21 cellular contexts compared by ENCODE assay signal in the genomic region with DNA sequence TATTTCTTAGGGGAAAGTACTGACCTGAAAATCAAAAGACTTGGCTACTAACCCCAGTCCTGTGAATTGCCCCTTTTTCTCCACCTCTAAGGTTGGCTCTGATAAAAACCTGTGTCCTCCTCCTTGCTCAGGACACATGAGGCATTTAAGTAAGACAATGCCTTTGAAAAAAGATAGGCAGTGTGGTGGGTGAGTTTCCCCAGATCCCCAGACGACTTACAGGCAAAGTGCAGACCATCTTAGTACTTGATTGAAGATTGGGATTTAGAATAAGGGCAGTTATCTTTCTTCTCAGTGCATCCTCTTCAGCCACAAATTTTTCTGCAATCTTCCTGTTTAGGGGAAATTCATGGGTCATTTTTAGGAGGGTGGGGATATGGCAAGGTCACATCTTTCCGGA.
"Had no signal": no experiment of that assay in that cellular context is flagged by ENCODE, and none has a peak within 500 bp of the region (broad histone marks: within the 10 kb centered on the region; RNA-seq: fewer than 3 reads in every experiment).

No MANE protein-coding gene starts in this region.

- ATAC-seq: gastroesophageal sphincter; left colon; left ventricle myocardium superior; psoas muscle; right lobe of liver; stimulated activated memory B cell treated with anti-CD40 and anti-IgM and Interleukin-4, amounts not matched to agents 10 μg/mL and 1 μg/mL and 100 μg/mL, for 72 hours had no signal

- H3K9me3 Mint-ChIP-seq: naive B cell; nephron; stimulated activated memory B cell treated with anti-CD40 and anti-IgM and Interleukin-4, amounts not matched to agents 10 μg/mL and 1 μg/mL and 100 μg/mL, for 72 hours; stimulated activated naive CD8-positive, alpha-beta T cell treated with anti-CD3 and anti-CD28 coated beads, Interleukin-15, Interleukin-2, amounts not matched to agents 100 ng/mL and 50 ng/mL, for 24 hours had no signal

- H3K4me1 ChIP-seq: esophagus muscularis mucosa, gastroesophageal sphincter, parathyroid adenoma, psoas muscle, right lobe of liver, transverse colon had no signal

- H3K27ac ChIP-seq: epithelial cell of prostate, esophagus muscularis mucosa, gastroesophageal sphincter, parathyroid adenoma, psoas muscle, right lobe of liver, thoracic aorta, transverse colon had no signal

- DNase-seq: effector memory CD4-positive, alpha-beta T cell; glutamatergic neuron; left colon; left ventricle myocardium superior; mesenchymal stem cell; naive B cell; psoas muscle; retina; right lobe of liver; stimulated activated CD4-positive, alpha-beta T cell treated with anti-CD3 and anti-CD28 coated beads, Interleukin-4, amount 100 ng/mL, for 1 hour; stimulated activated CD8-positive, alpha-beta memory T cell treated with anti-CD3 and anti-CD28 coated beads, Interleukin-4, amount 100 ng/mL, for 48 hours; transverse colon had no signal

- H3K27me3 Mint-ChIP-seq: naive B cell; stimulated activated memory B cell treated with anti-CD40 and anti-IgM and Interleukin-4, amounts not matched to agents 10 μg/mL and 1 μg/mL and 100 μg/mL, for 72 hours; stimulated activated naive CD8-positive, alpha-beta T cell treated with anti-CD3 and anti-CD28 coated beads, Interleukin-15, Interleukin-2, amounts not matched to agents 100 ng/mL and 50 ng/mL, for 24 hours had no signal

- H3K4me3 ChIP-seq: esophagus muscularis mucosa, gastroesophageal sphincter, lung, psoas muscle, right lobe of liver, thoracic aorta, transverse colon had no signal

- H3K9ac ChIP-seq: parathyroid adenoma had no signal

- H2AFZ ChIP-seq: parathyroid adenoma had no signal

- H3K36me3 ChIP-seq: right lobe of liver, transverse colon had no signal

- H3K27ac Mint-ChIP-seq: naive B cell; nephron; stimulated activated memory B cell treated with anti-CD40 and anti-IgM and Interleukin-4, amounts not matched to agents 10 μg/mL and 1 μg/mL and 100 μg/mL, for 72 hours; stimulated activated naive CD8-positive, alpha-beta T cell treated with anti-CD3 and anti-CD28 coated beads, Interleukin-15, Interleukin-2, amounts not matched to agents 100 ng/mL and 50 ng/mL, for 24 hours had no signal

- H3K79me2 ChIP-seq: parathyroid adenoma had no signal

- H3K9me3 ChIP-seq: esophagus muscularis mucosa, gastroesophageal sphincter, psoas muscle, right lobe of liver, thoracic aorta, transverse colon had no signal

- H3K27me3 ChIP-seq: esophagus muscularis mucosa, gastroesophageal sphincter, right lobe of liver, transverse colon had no signal

- H3K4me3 Mint-ChIP-seq: naive B cell; nephron; stimulated activated memory B cell treated with anti-CD40 and anti-IgM and Interleukin-4, amounts not matched to agents 10 μg/mL and 1 μg/mL and 100 μg/mL, for 72 hours; stimulated activated naive CD8-positive, alpha-beta T cell treated with anti-CD3 and anti-CD28 coated beads, Interleukin-15, Interleukin-2, amounts not matched to agents 100 ng/mL and 50 ng/mL, for 24 hours had no signal

- H3K4me1 Mint-ChIP-seq: naive B cell; nephron; stimulated activated memory B cell treated with anti-CD40 and anti-IgM and Interleukin-4, amounts not matched to agents 10 μg/mL and 1 μg/mL and 100 μg/mL, for 72 hours had no signal
